Comparison of ENCODE assay signal across 8 cellular contexts in the genomic region with DNA sequence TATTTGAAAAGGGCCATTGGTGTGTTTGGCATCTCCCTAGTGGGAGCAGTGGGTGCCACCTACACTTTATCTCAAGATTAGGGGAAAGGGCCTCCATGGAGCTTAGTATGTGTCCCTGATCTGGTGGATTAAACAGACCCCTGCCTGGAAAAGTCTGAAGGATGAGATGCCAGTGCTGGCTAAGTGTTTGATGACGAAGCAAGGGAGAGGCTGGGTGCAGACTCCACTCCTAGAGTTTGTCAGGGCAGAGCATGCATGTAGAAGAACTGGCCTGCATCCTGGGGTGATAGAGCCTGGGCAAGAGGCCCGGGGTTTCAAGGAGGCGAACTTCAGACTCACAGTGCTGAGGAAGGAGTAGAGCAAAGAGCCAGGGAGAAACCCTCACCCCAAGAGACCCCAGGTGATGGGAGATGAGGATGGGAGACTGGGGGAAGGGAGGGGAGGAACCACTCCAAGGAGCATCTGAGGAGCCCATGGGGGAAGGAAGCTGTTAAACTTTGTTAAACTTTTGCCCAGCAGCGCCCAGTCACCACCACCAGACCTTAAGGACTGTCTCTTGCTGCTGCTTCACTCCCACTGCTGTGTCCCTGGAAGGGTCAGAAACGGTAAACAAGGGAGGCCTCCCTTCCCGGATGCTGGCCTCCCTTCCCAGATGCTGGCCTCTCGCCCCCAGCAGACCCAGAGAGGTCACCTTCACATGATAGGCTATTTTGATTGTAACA.
DNase-seq lines count a peak whose midpoint lies in the region; ATAC-seq and TF ChIP-seq lines count a peak whose summit lies in the region.

No MANE protein-coding gene starts in this region.

- H2AFZ ChIP-seq in PC-9 = no peak overlapping the region

- TF ChIP-seq CTCF in PC-9 (conservative IDR thresholded peaks at IDR 0.05) (no peak), fibroblast of villous mesenchyme (IDR thresholded peaks at IDR 0.05; ENCODE audit: insufficient read depth, low read depth, low read length) (no peak), gastrocnemius medialis (IDR thresholded peaks at IDR 0.05 in 4 of 5, conservative IDR thresholded peaks at IDR 0.05 in 1 of 5) (no peak)

- H3K27me3 ChIP-seq in PC-9 (ENCODE audit: insufficient read depth, low read depth) (no peaks in the 10 kb centered on the region), gastrocnemius medialis (no peaks in the 10 kb centered on the region)

- H4K20me1 ChIP-seq in PC-9 (ENCODE audit: insufficient read depth) = no peaks in the 10 kb centered on the region

- POLR2A ChIA-PET in PC-9 (lab: Charles Lee; ENCODE audit: unreplicated experiment) = no interaction called here

- ATAC-seq in GM18498 (IDR thresholded peaks at IDR 0.05; ENCODE audit: unreplicated experiment) = peak; percentile 5
- no peak for ATAC-seq in gastrocnemius medialis
- ATAC-seq in HG02970 (IDR thresholded peaks at IDR 0.05; ENCODE audit: low FRiP score, unreplicated experiment) = no peak

- intact Hi-C loops in PC-9 (cut with micrococcal nuclease; ENCODE audit: unreplicated experiment) = no loop called here
- intact Hi-C loops in gastrocnemius medialis (cut with DNase I; ENCODE audit: low total_unique reads) = no loop called here

- peak overlapping the region; percentile 34; the same call in 1 of the 2 replicates for H3K4me2 ChIP-seq in PC-9

- peaks cover 1% of the 10 kb centered on the region; the same call in 1 of the 2 replicates for H3K9me3 ChIP-seq in PC-9 (ENCODE audit: insufficient read depth, low read depth)
- H3K9me3 ChIP-seq in gastrocnemius medialis = no peaks in the 10 kb centered on the region

- H3K36me3 ChIP-seq in PC-9 (ENCODE audit: low read depth) = peaks cover 4% of the 10 kb centered on the region; the same call in 1 of the 2 replicates
- H3K36me3 ChIP-seq in gastrocnemius medialis = peaks cover 0 to 6% of the 10 kb centered on the region in 2 donors

- CTCF ChIA-PET in PC-9 (lab: Charles Lee) = no interaction called here

- peak overlapping the region; percentile 64 for H3K27ac ChIP-seq in PC-9
- H3K27ac ChIP-seq in gastrocnemius medialis = peak overlapping the region; percentile 54 to 75 (median 63)

- BruUV-seq in PC-9 (replicated peaks; lab: Mats Ljungman, UMichigan) = no TSS peak

- DNase-seq in PC-9 (no peak), fibroblast of villous mesenchyme (ENCODE audit: low read depth) (peak; percentile 47), gastrocnemius medialis (no peak), NCI-H1417 (lab: John Stamatoyannopoulos, UW) (no peak), retina (no peak), KBM-7 (no peak)

- peaks cover 12% of the 10 kb centered on the region for H3F3A ChIP-seq in PC-9 (ENCODE audit: insufficient read depth, low read depth)

- in situ Hi-C loops in gastrocnemius medialis (cut with MboI; ENCODE audit: low sequenced_read_pairs in 4 of 4) = no loop called here
- in situ Hi-C loops in KBM-7 (cut with MboI; ENCODE audit: low pct_unique_long_range_greater_than_20kb, low sequenced_read_pairs) = no loop called here

- H3K4me3 ChIP-seq in PC-9 = no peak overlapping the region
- H3K4me3 ChIP-seq in fibroblast of villous mesenchyme (ENCODE audit: low read depth, low read length) = no peak overlapping the region
- no peak overlapping the region for H3K4me3 ChIP-seq in gastrocnemius medialis

- H3K79me2 ChIP-seq in PC-9 (ENCODE audit: low read depth) = no peaks in the 10 kb centered on the region

- H3K9me2 ChIP-seq in PC-9 (ENCODE audit: insufficient read depth) = no peaks in the 10 kb centered on the region

- no peak for TF ChIP-seq POLR2A in gastrocnemius medialis (IDR thresholded peaks at IDR 0.05)

- H3K4me1 ChIP-seq in PC-9 (replicated peaks; ENCODE audit: insufficient read depth) = peaks cover 24% of the 10 kb centered on the region
- H3K4me1 ChIP-seq in gastrocnemius medialis = peaks cover 45 to 47% of the 10 kb centered on the region in 2 donors
